ENCODE assay signal across 27 cellular contexts in the genomic region with DNA sequence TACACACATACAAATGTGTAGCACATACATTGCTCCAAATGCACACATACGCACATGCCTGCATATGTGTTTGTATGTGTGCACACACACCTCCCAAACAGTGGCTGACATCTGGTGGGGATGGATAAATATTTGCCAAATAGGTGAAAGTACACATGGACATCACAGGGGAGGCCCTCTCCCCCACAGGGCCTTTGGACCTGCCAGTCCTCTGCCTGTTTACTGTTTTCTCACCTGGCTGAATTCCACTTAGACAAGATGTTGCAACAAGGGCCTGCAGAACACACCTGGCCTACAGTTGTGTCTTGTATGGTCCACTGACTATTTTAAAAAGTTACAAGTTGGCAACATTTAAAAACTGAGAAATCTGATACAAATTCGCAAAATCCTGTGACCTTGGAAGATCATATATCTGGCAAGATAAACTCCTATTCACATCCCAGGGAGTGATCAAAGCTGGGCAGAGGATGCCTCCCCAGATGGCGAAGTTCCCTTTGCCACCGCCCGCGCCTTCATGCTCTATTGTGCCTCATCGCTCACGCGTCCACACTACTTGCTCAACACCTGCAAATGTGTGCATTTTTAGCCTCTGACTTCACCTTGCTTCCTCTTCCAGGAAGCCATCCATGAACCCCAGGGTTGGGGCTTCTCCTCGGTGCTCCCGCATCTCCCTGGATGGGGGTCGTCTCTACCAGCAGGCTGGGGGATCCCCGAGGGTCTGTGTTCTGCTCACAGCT.
DNase-seq lines count a peak whose midpoint lies in the region; ATAC-seq, FAIRE-seq and TF ChIP-seq lines count a peak whose summit lies in the region.
"Had no signal": no experiment of that assay in that cellular context is flagged by ENCODE, and none has a peak within 500 bp of the region (broad histone marks: within the 10 kb centered on the region; RNA-seq: fewer than 3 reads in every experiment).

No MANE protein-coding gene starts in this region.

- no peaks in the 10 kb centered on the region for H3K36me3 ChIP-seq in HepG2 (replicated peaks in 1 of 2; ENCODE audit: control insufficient read depth in 1 of 2, insufficient read depth in 2 of 2, low read length in 2 of 2)
- no peaks in the 10 kb centered on the region for H3K36me3 ChIP-seq in tibial nerve
- H3K36me3 ChIP-seq: colonic mucosa, upper lobe of right lung had no signal

- no peaks in the 10 kb centered on the region for H3K9me3 ChIP-seq in HepG2 (ENCODE audit: low read length)
- H3K9me3 ChIP-seq in tibial nerve = no peaks in the 10 kb centered on the region
- H3K9me3 ChIP-seq: Caco-2, colonic mucosa, upper lobe of right lung had no signal

- no peak overlapping the region for H3K4me2 ChIP-seq in HepG2 (ENCODE audit: low read depth, low read length)

- no peak for TF ChIP-seq RAD21 in HepG2 (CRISPR knock-in tag; IDR thresholded peaks at IDR 0.05)

- H3K27me3 ChIP-seq in HepG2 (ENCODE audit: control insufficient read depth in 1 of 2, insufficient read depth in 2 of 2, low read length in 2 of 2) (peaks cover 0 to 2% of the 10 kb centered on the region in 2 experiments; a peak in 2 of 5 replicates), tibial nerve (peaks cover 0 to 49% of the 10 kb centered on the region in 2 donors)

- TF ChIP-seq POLR2A in HepG2 (IDR thresholded peaks at IDR 0.05; ENCODE audit: insufficient read depth in 1 of 2, low read depth in 2 of 2, low read length in 2 of 2) (no peak), tibial nerve (IDR thresholded peaks at IDR 0.05) (no peak)

- in situ Hi-C loops in HepG2 (cut with HindIII; ENCODE audit: extremely low pct_ligation_motif_present, low pct_unique_long_range_greater_than_20kb) = loop anchor here (10.0 to 25.0 kb wide), 2 partner anchors 151 to 693 kb away; no protein-coding TSS in a partner anchor

- POLR2A ChIA-PET in HepG2 (lab: Yijun Ruan, JAX) = no interaction called here

- peak; percentile 81 for DNase-seq in DMS53 treated with DMSO at 0.1 percent for 48 hours (lab: John Stamatoyannopoulos, UW; ENCODE audit: unreplicated experiment)
- DNase-seq in NCI-H2029 (lab: John Stamatoyannopoulos, UW) = peak; percentile 69
- peak; percentile 30 for DNase-seq in RPMI8226
- DNase-seq in HepG2 (ENCODE audit: low spot score) = peak; percentile 56
- DNase-seq in tibial nerve (ENCODE audit: low spot score in 2 of 2) = no peak
- DNase-seq: activated T-cell treated with anti-CD3 and anti-CD28 coated beads for 4 hours; colonic mucosa; effector memory CD4-positive, alpha-beta T cell; erythroblast; HFFc6; kidney glomerular epithelial cell; NCI-H1105 treated with DMSO at 0.1 percent for 48 hours; NCI-H526 treated with DMSO at 0.1 percent for 48 hours; posterior cingulate gyrus; right cardiac atrium; stimulated activated CD4-positive, alpha-beta T cell treated with anti-CD3 and anti-CD28 coated beads, Interleukin-12 subunit alpha, Interleukin-12 subunit beta, amount 100 ng/mL, for 4 hours; stimulated activated CD4-positive, alpha-beta T cell treated with anti-CD3 and anti-CD28 coated beads, Interleukin-4, amount 100 ng/mL, for 1 hour; upper lobe of right lung had no signal

- H3K79me2 ChIP-seq in HepG2 (ENCODE audit: insufficient read depth, low read length) = no peaks in the 10 kb centered on the region

- no TSS peak for BruUV-seq in HepG2 (replicated peaks; lab: Mats Ljungman, UMichigan)

- no peaks in the 10 kb centered on the region for H4K20me1 ChIP-seq in HepG2 (ENCODE audit: insufficient read depth, low read length)

- CTCF ChIA-PET in HepG2 (lab: Yijun Ruan, JAX; ENCODE audit: low intra/inter-chr PET ratio, low total read pairs) = no interaction called here

- H3K9ac ChIP-seq in HepG2 (ENCODE audit: insufficient read depth, low read depth, low read length) = no peak overlapping the region

- H3K4me1 ChIP-seq in HepG2 (ENCODE audit: insufficient read depth, low read length) (peaks cover 34% of the 10 kb centered on the region), tibial nerve (peaks cover 0 to 3% (median 0%) of the 10 kb centered on the region in 4 donors)
- H3K4me1 ChIP-seq: colonic mucosa, upper lobe of right lung had no signal

- TF ChIP-seq CTCF in HepG2 (CRISPR knock-in tag; IDR thresholded peaks at IDR 0.05) (no peak), tibial nerve (IDR thresholded peaks at IDR 0.05) (no peak)

- ATAC-seq in HepG2 (peak; percentile 17; the same call in 2 of the 3 replicates), HG02678 (IDR thresholded peaks at IDR 0.05; ENCODE audit: unreplicated experiment) (no peak), HG03565 (IDR thresholded peaks at IDR 0.05; ENCODE audit: unreplicated experiment) (no peak), HG03432 (IDR thresholded peaks at IDR 0.05; ENCODE audit: unreplicated experiment) (no peak)
- ATAC-seq: activated naive CD4-positive, alpha-beta T cell treated with anti-CD3 and anti-CD28 coated beads, Interleukin-2, amount 50 U/mL, for 72 hours; K562; right cardiac atrium; stimulated activated effector memory CD8-positive, alpha-beta T cell treated with anti-CD3 and anti-CD28 coated beads, Interleukin-12 subunit alpha, Interleukin-12 subunit beta, amount 100 ng/mL, for 72 hours; upper lobe of right lung had no signal

- no peak overlapping the region for H2AFZ ChIP-seq in HepG2 (ENCODE audit: low read length)

- intact Hi-C loops in HepG2 (cut with micrococcal nuclease; ENCODE audit: unreplicated experiment) = loop anchor here (10.0 kb wide), 1 partner anchor 701 kb away; no protein-coding TSS in a partner anchor

- peak; percentile 23 for FAIRE-seq in HepG2 (lab: Jason Lieb, UNC)
- FAIRE-seq: GM18507, K562 had no signal

- 62% methylated on average over 13 of the region's 13 CpGs for WGBS in HepG2 (ENCODE audit: low lambda C conversion rate)
- 68 to 70% methylated on average over 12 to 13 of the region's 13 CpGs for WGBS in tibial nerve, 2 donors

- TF ChIP-seq EP300 in HepG2 (IDR thresholded peaks at IDR 0.05; ENCODE audit: low read depth in 2 of 2, low read length in 2 of 2) (peak in 1 of 2 experiments; percentile 63; a peak in 1 of 4 replicates), HepG2 (CRISPR knock-in tag; IDR thresholded peaks at IDR 0.05; ENCODE audit: borderline replicate concordance) (0 out of 2 replicates have a peak, but pooled peaks have one; percentile 34), tibial nerve (IDR thresholded peaks at IDR 0.05) (no peak)

- H3K4me3 ChIP-seq in HepG2 (replicated peaks in 1 of 3; ENCODE audit: insufficient read depth in 1 of 3, low read depth in 2 of 3, low read length in 3 of 3) = no peak overlapping the region
- no peak overlapping the region for H3K4me3 ChIP-seq in tibial nerve
- H3K4me3 ChIP-seq: colonic mucosa, K562, upper lobe of right lung had no signal

- H3K27ac ChIP-seq in HepG2 (ENCODE audit: extremely low read length, insufficient read depth, low read length) = no peak overlapping the region
- H3K27ac ChIP-seq in tibial nerve = no peak overlapping the region
- H3K27ac ChIP-seq: colonic mucosa, RWPE1, upper lobe of right lung had no signal

TF ChIP-seq in HepG2, 621 proteins besides CTCF, POLR2A, EP300 and RAD21 (continues in another document):
- TF ChIP-seq KDM5B (CRISPR knock-in tag; IDR thresholded peaks at IDR 0.05; ENCODE audit: borderline replicate concordance) = no peak
- TF ChIP-seq MBNL3 (CRISPR knock-in tag; conservative IDR thresholded peaks at IDR 0.05) = no peak
- no peak for TF ChIP-seq ARNT (IDR thresholded peaks at IDR 0.05)
- TF ChIP-seq TCF7 (IDR thresholded peaks at IDR 0.05; ENCODE audit: low read depth) = peak; percentile 63; the same call in 1 of the 2 replicates
- peak; percentile 94 for TF ChIP-seq FOXP4 (CRISPR knock-in tag; IDR thresholded peaks at IDR 0.05)
- no peak for TF ChIP-seq ZNF317 (CRISPR knock-in tag; IDR thresholded peaks at IDR 0.05)
- TF ChIP-seq RAD51 (IDR thresholded peaks at IDR 0.05; ENCODE audit: borderline replicate concordance) = no peak
- TF ChIP-seq KDM6A (CRISPR knock-in tag; IDR thresholded peaks at IDR 0.05; ENCODE audit: low read depth) = 0 out of 2 replicates have a peak, but pooled peaks have one; percentile 38
- TF ChIP-seq THAP8 (CRISPR knock-in tag; IDR thresholded peaks at IDR 0.05; ENCODE audit: borderline replicate concordance) = no peak
- TF ChIP-seq SSRP1 (CRISPR knock-in tag; IDR thresholded peaks at IDR 0.05) = no peak
- peak; percentile 63 for TF ChIP-seq SALL1 (CRISPR knock-in tag; IDR thresholded peaks at IDR 0.05)
- TF ChIP-seq BORCS8-MEF2B (CRISPR knock-in tag; IDR thresholded peaks at IDR 0.05) = no peak
- TF ChIP-seq SIN3A (IDR thresholded peaks at IDR 0.05; ENCODE audit: borderline replicate concordance, low read depth, low read length) = 0 out of 2 replicates have a peak, but pooled peaks have one; percentile 27
- TF ChIP-seq ZNF777 (CRISPR knock-in tag; IDR thresholded peaks at IDR 0.05) = no peak

Comparison
In these comparisons a context has a peak if more than half of its experiments do, and no peak if none do; other contexts are left out.
1. DNase-seq: peak in DMS53 treated with DMSO at 0.1 percent for 48 hours (single experiment), NCI-H2029 (single experiment), RPMI8226 (single experiment) and HepG2 (single experiment); none in tibial nerve (0 of 2).